13 cellular contexts compared by ENCODE assay signal in the genomic region with DNA sequence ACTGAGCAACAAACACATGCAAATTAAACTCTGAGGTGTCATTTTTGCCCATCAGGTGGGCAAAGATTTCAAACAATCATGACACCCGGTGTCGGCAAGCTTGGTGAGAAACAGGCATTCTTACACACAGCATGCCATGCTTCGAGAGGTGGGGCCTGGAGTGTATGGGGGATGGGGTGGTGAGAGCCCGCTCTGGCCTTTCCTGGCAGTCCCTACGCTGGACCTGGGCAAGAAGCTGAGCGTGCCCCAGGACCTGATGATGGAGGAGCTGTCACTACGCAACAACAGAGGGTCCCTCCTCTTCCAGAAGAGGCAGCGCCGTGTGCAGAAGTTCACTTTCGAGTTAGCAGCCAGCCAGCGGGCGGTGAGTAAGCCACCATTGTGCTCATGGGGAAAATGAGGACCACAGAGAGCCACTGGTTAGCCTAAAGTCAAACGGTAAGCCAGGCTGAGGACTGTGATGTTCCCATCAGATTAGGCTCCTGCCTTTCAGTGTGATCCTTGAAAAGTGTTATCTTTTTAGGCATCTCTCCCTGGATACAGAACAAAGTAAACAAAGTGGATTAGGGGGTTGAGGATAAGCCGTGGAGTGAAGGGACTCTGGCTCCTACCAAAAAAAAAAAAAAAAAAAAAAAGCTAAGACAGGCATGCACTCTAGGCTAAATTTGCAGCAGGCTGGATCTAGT. TPM values are rescaled to one million over a fixed set of nuclear protein-coding genes. Genes with fewer than 3 reads are reported as not detected.
DNase-seq lines count a peak whose midpoint lies in the region; ATAC-seq and TF ChIP-seq lines count a peak whose summit lies in the region.
"Had no signal": no experiment of that assay in that cellular context is flagged by ENCODE, and none has a peak within 500 bp of the region (broad histone marks: within the 10 kb centered on the region; RNA-seq: fewer than 3 reads in every experiment).

No MANE protein-coding gene starts in this region.

- H3K27ac ChIP-seq in mesendoderm (ENCODE audit: low read depth, low read length): peak overlapping the region; percentile 91
- H3K27ac ChIP-seq: BLaER1 had no signal

- ATAC-seq in stimulated activated naive CD8-positive, alpha-beta T cell treated with anti-CD3 and anti-CD28 coated beads, Interleukin-15, Interleukin-2, amounts not matched to agents 100 U/mL and 50 U/mL, for 24 hours: no peak
- ATAC-seq in GM18909 (IDR thresholded peaks at IDR 0.05; ENCODE audit: poor library complexity, unreplicated experiment) (no peak), GM19324 (IDR thresholded peaks at IDR 0.05; ENCODE audit: low FRiP score, unreplicated experiment) (no peak)
- ATAC-seq: right cardiac atrium had no signal

- no peak for TF ChIP-seq POLR2A in erythroblast (IDR thresholded peaks at IDR 0.05; ENCODE audit: low read length)

- no peak overlapping the region for H2BK15ac ChIP-seq in mesendoderm (replicated peaks; ENCODE audit: low read depth)

- no peak overlapping the region for H4K5ac ChIP-seq in mesendoderm (ENCODE audit: low read length)

- H3K79me2 ChIP-seq in mesendoderm (ENCODE audit: control insufficient read depth, insufficient read depth, low read length): no peaks in the 10 kb centered on the region

- peak overlapping the region; percentile 96 for H3K56ac ChIP-seq in mesendoderm (ENCODE audit: low read length)

- H3K4me3 Mint-ChIP-seq in stimulated activated naive CD8-positive, alpha-beta T cell treated with anti-CD3 and anti-CD28 coated beads, Interleukin-15, Interleukin-2, amounts not matched to agents 100 ng/mL and 50 ng/mL, for 24 hours: peak overlapping the region; percentile 36
- peak overlapping the region; percentile 58 for H3K4me3 Mint-ChIP-seq in activated T-helper 1 cell treated with anti-CD3 and anti-CD28 coated beads, Interleukin-12 subunit alpha, Interleukin-12 subunit beta, Interleukin-2, Interleukin-4 antibody, amounts not matched to agents 30 ng/mL and 10 ng/mL and 1 ng/mL, durations not matched to agents 14 hours and 24 hours and 36 hours
- H3K4me3 Mint-ChIP-seq: dendritic cell treated with granulocyte-macrophage colony-stimulating factor and Interleukin-4, amounts not matched to agents 40 ng/mL and 50 ng/mL, for 4 days had no signal

- no peaks in the 10 kb centered on the region for H3K36me3 ChIP-seq in mesendoderm (ENCODE audit: control insufficient read depth, insufficient read depth, low read length)
- H3K36me3 ChIP-seq: BLaER1 had no signal

- peak overlapping the region; percentile 6 for H3K9ac ChIP-seq in mesendoderm (ENCODE audit: low read length)
- H3K9ac ChIP-seq: BLaER1 had no signal

- H2BK120ac ChIP-seq in mesendoderm (ENCODE audit: low read depth, low read length): no peak overlapping the region

- peaks cover 19% of the 10 kb centered on the region for H3K27me3 Mint-ChIP-seq in stimulated activated naive CD8-positive, alpha-beta T cell treated with anti-CD3 and anti-CD28 coated beads, Interleukin-15, Interleukin-2, amounts not matched to agents 100 ng/mL and 50 ng/mL, for 24 hours
- peaks cover 18% of the 10 kb centered on the region for H3K27me3 Mint-ChIP-seq in activated T-helper 1 cell treated with anti-CD3 and anti-CD28 coated beads, Interleukin-12 subunit alpha, Interleukin-12 subunit beta, Interleukin-2, Interleukin-4 antibody, amounts not matched to agents 30 ng/mL and 10 ng/mL and 1 ng/mL, durations not matched to agents 14 hours and 24 hours and 36 hours (ENCODE audit: insufficient read depth)

- no peaks in the 10 kb centered on the region for H3K9me3 Mint-ChIP-seq in stimulated activated naive CD8-positive, alpha-beta T cell treated with anti-CD3 and anti-CD28 coated beads, Interleukin-15, Interleukin-2, amounts not matched to agents 100 ng/mL and 50 ng/mL, for 24 hours
- H3K9me3 Mint-ChIP-seq in activated T-helper 1 cell treated with anti-CD3 and anti-CD28 coated beads, Interleukin-12 subunit alpha, Interleukin-12 subunit beta, Interleukin-2, Interleukin-4 antibody, amounts not matched to agents 30 ng/mL and 10 ng/mL and 1 ng/mL, durations not matched to agents 14 hours and 24 hours and 36 hours: no peaks in the 10 kb centered on the region
- H3K9me3 Mint-ChIP-seq: dendritic cell treated with granulocyte-macrophage colony-stimulating factor and Interleukin-4, amounts not matched to agents 40 ng/mL and 50 ng/mL, for 4 days had no signal

- intact Hi-C loops in activated T-helper 1 cell treated with anti-CD3 and anti-CD28 coated beads, Interleukin-12 subunit alpha, Interleukin-12 subunit beta, Interleukin-2, Interleukin-4 antibody, amounts not matched to agents 30 ng/mL and 10 ng/mL and 1 ng/mL, durations not matched to agents 14 hours and 24 hours and 36 hours (cut with micrococcal nuclease): no loop called here

- no peaks in the 10 kb centered on the region for H3K36me3 Mint-ChIP-seq in stimulated activated naive CD8-positive, alpha-beta T cell treated with anti-CD3 and anti-CD28 coated beads, Interleukin-15, Interleukin-2, amounts not matched to agents 100 ng/mL and 50 ng/mL, for 24 hours (ENCODE audit: low read depth)
- no peaks in the 10 kb centered on the region for H3K36me3 Mint-ChIP-seq in activated T-helper 1 cell treated with anti-CD3 and anti-CD28 coated beads, Interleukin-12 subunit alpha, Interleukin-12 subunit beta, Interleukin-2, Interleukin-4 antibody, amounts not matched to agents 30 ng/mL and 10 ng/mL and 1 ng/mL, durations not matched to agents 14 hours and 24 hours and 36 hours (ENCODE audit: low read depth)

- no peak overlapping the region for H3K4ac ChIP-seq in mesendoderm (ENCODE audit: low read depth, low read length)

- H3K4me3 ChIP-seq in mesendoderm (ENCODE audit: low read length): no peak overlapping the region

- H4K8ac ChIP-seq in mesendoderm (ENCODE audit: low read depth, low read length): no peak overlapping the region

- H2BK5ac ChIP-seq in mesendoderm (ENCODE audit: low read length): peak overlapping the region; percentile 7

- no peak for DNase-seq in stimulated activated naive CD8-positive, alpha-beta T cell treated with anti-CD3 and anti-CD28 coated beads, Interleukin-15, Interleukin-2, amounts not matched to agents 100 U/mL and 50 U/mL, for 24 hours
- no peak for DNase-seq in activated T-helper 1 cell treated with anti-CD3 and anti-CD28 coated beads, Interleukin-12 subunit alpha, Interleukin-12 subunit beta, Interleukin-2, Interleukin-4 antibody, amounts not matched to agents 30 ng/mL and 10 ng/mL and 1 ng/mL, durations not matched to agents 14 hours and 24 hours and 36 hours (ENCODE audit: low spot score)
- peak; percentile 90 for DNase-seq in mesendoderm
- no peak for DNase-seq in NCI-H128 (lab: John Stamatoyannopoulos, UW; ENCODE audit: unreplicated experiment)
- no peak for DNase-seq in erythroblast (lab: John Stamatoyannopoulos, UW)
- DNase-seq: NCI-H187, NCI-H526 treated with DMSO at 0.1 percent for 48 hours, right cardiac atrium had no signal

- no peaks in the 10 kb centered on the region for H3K27me3 ChIP-seq in mesendoderm (ENCODE audit: insufficient read depth, low read length, poor library complexity)

- no CpG with 5 or more reads among the region's 14 CpGs for WGBS in mesendoderm (ENCODE audit: extremely low coverage, insufficient coverage, low lambda C conversion rate)

- H3K18ac ChIP-seq in mesendoderm (ENCODE audit: low read length): peak overlapping the region; percentile 92

- H2AK5ac ChIP-seq in mesendoderm (ENCODE audit: low read length): no peak overlapping the region

- no peak overlapping the region for H3K27ac Mint-ChIP-seq in stimulated activated naive CD8-positive, alpha-beta T cell treated with anti-CD3 and anti-CD28 coated beads, Interleukin-15, Interleukin-2, amounts not matched to agents 100 ng/mL and 50 ng/mL, for 24 hours
- no peak overlapping the region for H3K27ac Mint-ChIP-seq in activated T-helper 1 cell treated with anti-CD3 and anti-CD28 coated beads, Interleukin-12 subunit alpha, Interleukin-12 subunit beta, Interleukin-2, Interleukin-4 antibody, amounts not matched to agents 30 ng/mL and 10 ng/mL and 1 ng/mL, durations not matched to agents 14 hours and 24 hours and 36 hours
- H3K27ac Mint-ChIP-seq: dendritic cell treated with granulocyte-macrophage colony-stimulating factor and Interleukin-4, amounts not matched to agents 40 ng/mL and 50 ng/mL, for 4 days had no signal

- peak overlapping the region; percentile 1 for H3K4me2 ChIP-seq in mesendoderm (ENCODE audit: low read length)

- no peak overlapping the region for H3K23ac ChIP-seq in mesendoderm (ENCODE audit: low read length)

- peaks cover 7% of the 10 kb centered on the region for H3K4me1 Mint-ChIP-seq in stimulated activated naive CD8-positive, alpha-beta T cell treated with anti-CD3 and anti-CD28 coated beads, Interleukin-15, Interleukin-2, amounts not matched to agents 100 ng/mL and 50 ng/mL, for 24 hours (ENCODE audit: low read depth)
- no peaks in the 10 kb centered on the region for H3K4me1 Mint-ChIP-seq in activated T-helper 1 cell treated with anti-CD3 and anti-CD28 coated beads, Interleukin-12 subunit alpha, Interleukin-12 subunit beta, Interleukin-2, Interleukin-4 antibody, amounts not matched to agents 30 ng/mL and 10 ng/mL and 1 ng/mL, durations not matched to agents 14 hours and 24 hours and 36 hours (ENCODE audit: low read depth)

- no peaks in the 10 kb centered on the region for H3K79me1 ChIP-seq in mesendoderm (ENCODE audit: low read length)

- peaks cover 15% of the 10 kb centered on the region for H3K4me1 ChIP-seq in mesendoderm (ENCODE audit: control insufficient read depth, low read depth, low read length)

RNA-seq across cellular contexts. Expression of gene MYOZ3, which starts 9.4 kb away (rescaled TPM):
- total RNA-seq in activated T-helper 1 cell treated with anti-CD3 and anti-CD28 coated beads, Interleukin-12 subunit alpha, Interleukin-12 subunit beta, Interleukin-2, Interleukin-4 antibody, amounts not matched to agents 30 ng/mL and 10 ng/mL and 1 ng/mL, durations not matched to agents 14 hours and 24 hours and 36 hours: 0.49 and 0.51 TPM in 2 replicates
- 11.8 TPM for polyA plus RNA-seq in mesendoderm (2013, experiment 1 of 2)
- polyA plus RNA-seq in mesendoderm (2013, experiment 2 of 2): 11.5 TPM

RNA-seq across cellular contexts. Expression of gene SYNPO, which starts 30.0 kb away (rescaled TPM):
- total RNA-seq in activated T-helper 1 cell treated with anti-CD3 and anti-CD28 coated beads, Interleukin-12 subunit alpha, Interleukin-12 subunit beta, Interleukin-2, Interleukin-4 antibody, amounts not matched to agents 30 ng/mL and 10 ng/mL and 1 ng/mL, durations not matched to agents 14 hours and 24 hours and 36 hours: not detected in 2 replicates
- polyA plus RNA-seq in mesendoderm (2013, experiment 1 of 2): 1.7 TPM
- polyA plus RNA-seq in mesendoderm (2013, experiment 2 of 2): 1.6 TPM

RNA-seq across cellular contexts. Expression of gene RBM22, which starts 30.4 kb away (rescaled TPM):
- total RNA-seq in activated T-helper 1 cell treated with anti-CD3 and anti-CD28 coated beads, Interleukin-12 subunit alpha, Interleukin-12 subunit beta, Interleukin-2, Interleukin-4 antibody, amounts not matched to agents 30 ng/mL and 10 ng/mL and 1 ng/mL, durations not matched to agents 14 hours and 24 hours and 36 hours: 77.5 and 81.9 TPM in 2 replicates
- 39.2 TPM for polyA plus RNA-seq in mesendoderm (2013, experiment 1 of 2)
- polyA plus RNA-seq in mesendoderm (2013, experiment 2 of 2): 39.6 TPM
